ENCODE assay signal across 8 cellular contexts in the genomic region with DNA sequence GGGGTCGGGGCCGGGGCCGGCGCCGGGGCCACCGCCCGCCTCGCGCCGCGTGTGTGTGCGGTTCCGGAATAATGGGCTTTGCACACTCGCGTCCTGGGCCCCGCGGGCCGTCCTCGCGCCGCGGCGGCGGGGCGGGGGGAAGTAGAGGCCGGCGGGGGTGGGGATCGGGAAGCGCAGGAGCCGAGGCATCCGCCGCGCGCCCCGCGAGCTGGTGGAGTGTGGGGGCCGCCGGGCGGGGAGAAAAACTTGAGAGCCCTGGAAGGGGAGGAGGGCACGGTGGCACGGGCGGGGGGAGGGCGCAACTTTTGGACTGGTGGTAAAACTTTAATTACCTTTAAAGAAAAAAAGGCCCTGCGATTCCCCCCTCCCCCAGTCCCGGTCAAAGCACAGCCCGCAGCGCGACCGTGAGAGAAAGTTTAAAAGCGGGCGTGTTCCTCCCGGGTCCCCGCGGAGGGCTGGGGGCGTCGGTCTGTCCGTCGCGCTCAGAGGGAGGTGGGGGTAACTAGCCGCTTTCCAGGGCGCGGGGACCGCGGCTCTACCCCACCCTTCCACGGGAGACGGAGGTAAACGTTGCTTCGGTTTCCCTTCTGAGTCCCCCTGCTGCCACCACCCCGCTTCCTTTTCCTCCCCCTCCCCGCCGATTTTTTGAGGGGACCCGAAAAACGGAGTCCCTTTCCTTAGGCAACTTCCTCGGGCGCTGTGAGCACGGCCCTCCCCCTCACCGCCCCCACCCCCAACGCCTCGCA. TPM values are rescaled to one million over a fixed set of nuclear protein-coding genes. Genes with fewer than 3 reads are reported as not detected.
A peak's percentile ranks its signal among the peaks of the same experiment; 100 is the strongest.
DNase-seq lines count a peak whose midpoint lies in the region; ATAC-seq and TF ChIP-seq lines count a peak whose summit lies in the region.

No MANE protein-coding gene starts in this region.

- peak overlapping the region; percentile 10 for H3K9ac ChIP-seq in NT2/D1 (ENCODE audit: insufficient read length, low read depth)

- DNase-seq in NT2/D1 (ENCODE audit: low read depth, low spot score) (no peak), glomerular visceral epithelial cell (ENCODE audit: extremely low spot score) (peak; percentile 12), ovary (peak; percentile 31 to 65 (median 54)), NCI-H2171 (lab: John Stamatoyannopoulos, UW) (no peak)
- DNase-seq in activated naive CD4-positive, alpha-beta T cell (lab: John Stamatoyannopoulos, UW), result peak; percentile 8 to 40 (median 17)

- H3K4me3 ChIP-seq in NT2/D1 (ENCODE audit: insufficient read length, low read depth) (peak overlapping the region; percentile 59), ovary (peak overlapping the region; percentile 71)

- no peaks in the 10 kb centered on the region for H3K4me1 ChIP-seq in NT2/D1 (ENCODE audit: insufficient read depth, insufficient read length)
- H3K4me1 ChIP-seq in ovary (ENCODE audit: insufficient read depth), result no peaks in the 10 kb centered on the region

- peak; percentile 8 for ATAC-seq in GM18909 (IDR thresholded peaks at IDR 0.05; ENCODE audit: poor library complexity, unreplicated experiment)
- no peak for ATAC-seq in GM18873 (IDR thresholded peaks at IDR 0.05; ENCODE audit: low FRiP score, unreplicated experiment)
- ATAC-seq in HG03442 (IDR thresholded peaks at IDR 0.05; ENCODE audit: unreplicated experiment), result no peak

- intact Hi-C loops in ovary (cut with DNase I), result no loop called here

- TF ChIP-seq CTCF in ovary (IDR thresholded peaks at IDR 0.05), result no peak

- 0 to 1% (median 1%) methylated on average over 51 to 79 of the region's 79 CpGs for WGBS in ovary, 3 donors

- H3K27me3 ChIP-seq in NT2/D1 (ENCODE audit: insufficient read depth, insufficient read length) (peaks cover 8% of the 10 kb centered on the region), ovary (no peaks in the 10 kb centered on the region)

- H3K36me3 ChIP-seq in NT2/D1 (ENCODE audit: insufficient read depth, insufficient read length, low read length) (no peaks in the 10 kb centered on the region), ovary (no peaks in the 10 kb centered on the region)

- H3K9me3 ChIP-seq in NT2/D1 (ENCODE audit: insufficient read depth, low read length), result no peaks in the 10 kb centered on the region
- H3K9me3 ChIP-seq in ovary, result no peaks in the 10 kb centered on the region

- TF ChIP-seq EP300 in ovary (IDR thresholded peaks at IDR 0.05), result no peak

- H3K27ac ChIP-seq in ovary, result peak overlapping the region; percentile 87 to 92

- TF ChIP-seq POLR2A in ovary (IDR thresholded peaks at IDR 0.05), result no peak

RNA-seq across cellular contexts. Expression of a gene that starts 1.9 kb away (rescaled TPM):
- total RNA-seq in ovary, result 10 to 100 TPM in 6 of 7 donors, 1 to 10 TPM in 1; 6.5 to 17.9 (median 14.1) TPM
- 10 to 100 TPM in 1 of 2 donors, 1 to 10 TPM in 1; 7.9 to 13.5 TPM for polyA plus RNA-seq in ovary

Comparison
In these comparisons a context has a peak if more than half of its experiments do, and no peak if none do; other contexts are left out.
1. DNase-seq: peak in activated naive CD4-positive, alpha-beta T cell (4 of 4), glomerular visceral epithelial cell (single experiment) and ovary (5 of 5); none in NT2/D1 (single experiment) and NCI-H2171 (single experiment).